Comparison of ENCODE assay signal across 20 cellular contexts in genomic region chr3:171159024-171159821, GRCh38.
DNase-seq lines count a peak whose midpoint lies in the region; ATAC-seq, FAIRE-seq and TF ChIP-seq lines count a peak whose summit lies in the region.
"Had no signal": no experiment of that assay in that cellular context is flagged by ENCODE, and none has a peak within 500 bp of the region (broad histone marks: within the 10 kb centered on the region; RNA-seq: fewer than 3 reads in every experiment).

No MANE protein-coding gene starts in this region.

- no peak for FAIRE-seq in GM12892 (lab: Jason Lieb, UNC)
- FAIRE-seq: TTC549 had no signal

- POLR2A ChIA-PET in activated naive CD8-positive, alpha-beta T cell treated with anti-CD3 and anti-CD28 coated beads, Interleukin-2, amount 10 ng/mL, durations not matched to agents 7 days and 5 days (lab: Charles Lee), result no interaction called here

- H3K36me3 ChIP-seq in esophagus squamous epithelium, result peaks cover 0 to 27% (median 0%) of the 10 kb centered on the region in 3 donors

- H3K27ac Mint-ChIP-seq in activated naive CD8-positive, alpha-beta T cell treated with anti-CD3 and anti-CD28 coated beads, Interleukin-2, amount 10 ng/mL, durations not matched to agents 7 days and 5 days, result peak overlapping the region; percentile 53
- no peak overlapping the region for H3K27ac Mint-ChIP-seq in activated naive CD8-positive, alpha-beta T cell treated with anti-CD3 and anti-CD28 coated beads, Interleukin-2, amount 50 U/mL, for 24 hours
- H3K27ac Mint-ChIP-seq: activated CD4-positive, alpha-beta T cell treated with anti-CD3 and anti-CD28 coated beads for 36 hours; activated CD8-positive, alpha-beta T cell treated with anti-CD3 and anti-CD28 coated beads, Interleukin-2, amount 10 ng/mL, durations not matched to agents 7 days and 5 days had no signal

- H3K9me3 ChIP-seq in esophagus squamous epithelium, result peaks cover 0 to 4% (median 0%) of the 10 kb centered on the region in 3 donors
- H3K9me3 ChIP-seq: body of pancreas had no signal

- peaks cover 0 to 11% (median 0%) of the 10 kb centered on the region in 3 donors for H3K4me1 ChIP-seq in esophagus squamous epithelium
- H3K4me1 ChIP-seq: body of pancreas, upper lobe of left lung had no signal

- TF ChIP-seq POLR2A in esophagus squamous epithelium (IDR thresholded peaks at IDR 0.05) (no peak), GM12892 (IDR thresholded peaks at IDR 0.05; ENCODE audit: low read depth, low read length) (no peak)

- H3K27me3 ChIP-seq in esophagus squamous epithelium, result no peaks in the 10 kb centered on the region
- H3K27me3 ChIP-seq: body of pancreas, upper lobe of left lung had no signal

- H3K9me3 Mint-ChIP-seq in activated naive CD8-positive, alpha-beta T cell treated with anti-CD3 and anti-CD28 coated beads, Interleukin-2, amount 10 ng/mL, durations not matched to agents 7 days and 5 days, result peaks cover 6% of the 10 kb centered on the region
- H3K9me3 Mint-ChIP-seq in activated naive CD8-positive, alpha-beta T cell treated with anti-CD3 and anti-CD28 coated beads, Interleukin-2, amount 50 U/mL, for 24 hours, result no peaks in the 10 kb centered on the region

- no peak for TF ChIP-seq CTCF in esophagus squamous epithelium (IDR thresholded peaks at IDR 0.05)

- H3K4me1 Mint-ChIP-seq in activated naive CD8-positive, alpha-beta T cell treated with anti-CD3 and anti-CD28 coated beads, Interleukin-2, amount 10 ng/mL, durations not matched to agents 7 days and 5 days, result peaks cover 6% of the 10 kb centered on the region
- no peaks in the 10 kb centered on the region for H3K4me1 Mint-ChIP-seq in activated naive CD8-positive, alpha-beta T cell treated with anti-CD3 and anti-CD28 coated beads, Interleukin-2, amount 50 U/mL, for 24 hours

- peaks cover 32% of the 10 kb centered on the region for H3K36me3 Mint-ChIP-seq in activated naive CD8-positive, alpha-beta T cell treated with anti-CD3 and anti-CD28 coated beads, Interleukin-2, amount 10 ng/mL, durations not matched to agents 7 days and 5 days
- H3K36me3 Mint-ChIP-seq in activated naive CD8-positive, alpha-beta T cell treated with anti-CD3 and anti-CD28 coated beads, Interleukin-2, amount 50 U/mL, for 24 hours (ENCODE audit: low read depth), result peaks cover 28% of the 10 kb centered on the region

- H3K4me3 Mint-ChIP-seq in activated naive CD8-positive, alpha-beta T cell treated with anti-CD3 and anti-CD28 coated beads, Interleukin-2, amount 10 ng/mL, durations not matched to agents 7 days and 5 days, result no peak overlapping the region
- H3K4me3 Mint-ChIP-seq in activated naive CD8-positive, alpha-beta T cell treated with anti-CD3 and anti-CD28 coated beads, Interleukin-2, amount 50 U/mL, for 24 hours, result no peak overlapping the region
- H3K4me3 Mint-ChIP-seq: activated CD4-positive, alpha-beta T cell treated with anti-CD3 and anti-CD28 coated beads for 36 hours; activated CD8-positive, alpha-beta T cell treated with anti-CD3 and anti-CD28 coated beads, Interleukin-2, amount 10 ng/mL, durations not matched to agents 7 days and 5 days; naive thymus-derived CD8-positive, alpha-beta T cell had no signal

- intact Hi-C loops in esophagus squamous epithelium (cut with DNase I), result no loop called here

- DNase-seq in activated naive CD8-positive, alpha-beta T cell treated with anti-CD3 and anti-CD28 coated beads, Interleukin-2, amount 10 ng/mL, durations not matched to agents 7 days and 5 days, result no peak
- no peak for DNase-seq in activated naive CD8-positive, alpha-beta T cell treated with anti-CD3 and anti-CD28 coated beads, Interleukin-2, amount 50 U/mL, for 24 hours
- DNase-seq in globus pallidus (ENCODE audit: low spot score) (peak; percentile 95), nucleus accumbens (lab: John Stamatoyannopoulos, UW) (peak in 39 of 56 donors; percentile 11 to 83 (median 49)), esophagus squamous epithelium (lab: John Stamatoyannopoulos, UW) (no peak), COLO829 (ENCODE audit: low spot score) (no peak), GM12892 (ENCODE audit: insufficient read length) (no peak)
- DNase-seq: activated CD4-positive, alpha-beta T cell treated with anti-CD3 and anti-CD28 coated beads for 36 hours; activated CD8-positive, alpha-beta T cell treated with anti-CD3 and anti-CD28 coated beads, Interleukin-2, amount 10 ng/mL, durations not matched to agents 7 days and 5 days; activated effector memory CD4-positive, alpha-beta T cell treated with anti-CD3 and anti-CD28 coated beads, Interleukin-2, amount 50 U/mL, for 16 hours; body of pancreas; naive thymus-derived CD8-positive, alpha-beta T cell; NCI-H446 treated with DMSO at 0.1 percent for 48 hours; stimulated activated CD8-positive, alpha-beta memory T cell treated with anti-CD3 and anti-CD28 coated beads, Interleukin-4, amount 100 ng/mL, for 48 hours; T-helper 1 cell had no signal

- no peak overlapping the region for H3K4me3 ChIP-seq in esophagus squamous epithelium
- H3K4me3 ChIP-seq: body of pancreas, skin epidermis, upper lobe of left lung had no signal

- H3K27me3 Mint-ChIP-seq in activated naive CD8-positive, alpha-beta T cell treated with anti-CD3 and anti-CD28 coated beads, Interleukin-2, amount 10 ng/mL, durations not matched to agents 7 days and 5 days, result no peaks in the 10 kb centered on the region
- no peaks in the 10 kb centered on the region for H3K27me3 Mint-ChIP-seq in activated naive CD8-positive, alpha-beta T cell treated with anti-CD3 and anti-CD28 coated beads, Interleukin-2, amount 50 U/mL, for 24 hours
- H3K27me3 Mint-ChIP-seq: activated CD4-positive, alpha-beta T cell treated with anti-CD3 and anti-CD28 coated beads for 36 hours; naive thymus-derived CD8-positive, alpha-beta T cell had no signal

- no peak overlapping the region for H3K27ac ChIP-seq in esophagus squamous epithelium
- H3K27ac ChIP-seq: 22Rv1, body of pancreas, skin epidermis, upper lobe of left lung had no signal

- no peak for ATAC-seq in activated naive CD8-positive, alpha-beta T cell treated with anti-CD3 and anti-CD28 coated beads, Interleukin-2, amount 10 ng/mL, durations not matched to agents 7 days and 5 days (ENCODE audit: low read depth)
- no peak for ATAC-seq in activated naive CD8-positive, alpha-beta T cell treated with anti-CD3 and anti-CD28 coated beads, Interleukin-2, amount 50 U/mL, for 24 hours
- ATAC-seq in esophagus mucosa, result no peak
- ATAC-seq: activated CD4-positive, alpha-beta T cell treated with anti-CD3 and anti-CD28 coated beads for 36 hours; activated CD8-positive, alpha-beta T cell treated with anti-CD3 and anti-CD28 coated beads, Interleukin-2, amount 10 ng/mL, durations not matched to agents 7 days and 5 days; body of pancreas; naive thymus-derived CD8-positive, alpha-beta T cell had no signal

- 87 to 93% methylated on average over 20 of the region's 20 CpGs for WGBS in esophagus squamous epithelium, 2 donors

Comparison
In these comparisons a context has a peak if more than half of its experiments do, and no peak if none do; other contexts are left out.
1. DNase-seq: peak in globus pallidus (single experiment) and nucleus accumbens (39 of 56); none in activated naive CD8-positive, alpha-beta T cell treated with anti-CD3 and anti-CD28 coated beads, Interleukin-2, amount 10 ng/mL, durations not matched to agents 7 days and 5 days (single experiment), activated naive CD8-positive, alpha-beta T cell treated with anti-CD3 and anti-CD28 coated beads, Interleukin-2, amount 50 U/mL, for 24 hours (single experiment), esophagus squamous epithelium (single experiment), COLO829 (single experiment) and GM12892 (single experiment).